Comparison of ENCODE assay signal across 12 cellular contexts in genomic region chr2:45890819-45891218, GRCh38.
DNase-seq lines count a peak whose midpoint lies in the region; ATAC-seq and TF ChIP-seq lines count a peak whose summit lies in the region.
"Had no signal": no experiment of that assay in that cellular context is flagged by ENCODE, and none has a peak within 500 bp of the region (broad histone marks: within the 10 kb centered on the region; RNA-seq: fewer than 3 reads in every experiment).

No MANE protein-coding gene starts in this region.

- no peaks in the 10 kb centered on the region for H3K79me2 ChIP-seq in MM.1S (ENCODE audit: low read length)

- H3K4me2 ChIP-seq in MM.1S (ENCODE audit: low read depth, low read length): peak overlapping the region; percentile 83

- peak overlapping the region; percentile 99 for H3K27ac ChIP-seq in MM.1S (ENCODE audit: low read length)
- H3K27ac ChIP-seq: psoas muscle had no signal

- peaks cover 22% of the 10 kb centered on the region for H3F3A ChIP-seq in MM.1S (ENCODE audit: insufficient read depth, low read length)

- no peaks in the 10 kb centered on the region for H3K36me3 ChIP-seq in MM.1S (replicated peaks; ENCODE audit: insufficient read depth, low read length)

- H3K4me1 Mint-ChIP-seq in naive thymus-derived CD8-positive, alpha-beta T cell: peaks cover 22 to 91% (median 54%) of the 10 kb centered on the region in 4 donors

- H3K9ac ChIP-seq in MM.1S (ENCODE audit: low read length): peak overlapping the region; percentile 45

- peak overlapping the region; percentile 27; the same call in 1 of the 2 replicates for H3K4me3 ChIP-seq in MM.1S (ENCODE audit: low read length)
- H3K4me3 ChIP-seq: psoas muscle had no signal

- H3K9me3 Mint-ChIP-seq in activated naive CD4-positive, alpha-beta T cell treated with anti-CD3 and anti-CD28 coated beads, Interleukin-2, amount 50 U/mL, for 72 hours: no peaks in the 10 kb centered on the region
- H3K9me3 Mint-ChIP-seq in naive thymus-derived CD8-positive, alpha-beta T cell: no peaks in the 10 kb centered on the region

- intact Hi-C loops in posterior cingulate gyrus (cut with DNase I): no loop called here

- ATAC-seq in activated naive CD4-positive, alpha-beta T cell treated with anti-CD3 and anti-CD28 coated beads, Interleukin-2, amount 50 U/mL, for 72 hours: peak; percentile 29 to 32
- ATAC-seq in naive thymus-derived CD8-positive, alpha-beta T cell: peak; percentile 76 to 80
- ATAC-seq: left colon had no signal

- no peak for TF ChIP-seq CTCF in MM.1S (IDR thresholded peaks at IDR 0.05; ENCODE audit: low read length)

- H3K4me3 Mint-ChIP-seq in naive thymus-derived CD8-positive, alpha-beta T cell: peak overlapping the region; percentile 8 to 77 (median 57)

- peaks cover 30% of the 10 kb centered on the region for H3K4me1 ChIP-seq in MM.1S (ENCODE audit: low read length)
- H3K4me1 ChIP-seq: psoas muscle had no signal

- POLR2A ChIA-PET in naive thymus-derived CD8-positive, alpha-beta T cell (lab: Charles Lee): interaction anchor here (2.0 kb wide), 1 partner anchor 241 kb away, joined by 4 read pairs; no protein-coding TSS in a partner anchor

- H3K36me3 Mint-ChIP-seq in activated naive CD4-positive, alpha-beta T cell treated with anti-CD3 and anti-CD28 coated beads, Interleukin-2, amount 50 U/mL, for 72 hours: no peaks in the 10 kb centered on the region
- H3K36me3 Mint-ChIP-seq in naive thymus-derived CD8-positive, alpha-beta T cell: no peaks in the 10 kb centered on the region

- H4K20me1 ChIP-seq in MM.1S (ENCODE audit: insufficient read depth, low read length): no peaks in the 10 kb centered on the region

- H3K9me3 ChIP-seq in MM.1S (replicated peaks; ENCODE audit: insufficient read depth, low read length): no peaks in the 10 kb centered on the region
- H3K9me3 ChIP-seq: psoas muscle had no signal

- H3K27ac Mint-ChIP-seq in activated naive CD4-positive, alpha-beta T cell treated with anti-CD3 and anti-CD28 coated beads, Interleukin-2, amount 50 U/mL, for 72 hours: peak overlapping the region in 1 of 2 donors; percentile 22
- H3K27ac Mint-ChIP-seq in naive thymus-derived CD8-positive, alpha-beta T cell: peak overlapping the region; percentile 39 to 95 (median 90)

- DNase-seq in NCI-H187 (lab: John Stamatoyannopoulos, UW) (peak; percentile 28 to 58), NCI-H187 treated with DMSO at 0.1 percent for 48 hours (lab: John Stamatoyannopoulos, UW) (no peak), MM.1S (peak; percentile 72), posterior cingulate gyrus (no peak), NCI-H2029 (lab: John Stamatoyannopoulos, UW) (no peak)
- no peak for DNase-seq in activated naive CD4-positive, alpha-beta T cell treated with anti-CD3 and anti-CD28 coated beads, Interleukin-2, amount 50 U/mL, for 72 hours (ENCODE audit: low spot score in 2 of 2)
- peak in 7 of 10 donors; percentile 8 to 68 (median 28) for DNase-seq in naive thymus-derived CD8-positive, alpha-beta T cell
- DNase-seq in activated CD8-positive, alpha-beta memory T cell treated with anti-CD3 and anti-CD28 coated beads, Interleukin-2, amount 50 U/mL, for 48 hours: no peak
- DNase-seq: 8988T, left colon, NCI-H524, psoas muscle had no signal

- no peak overlapping the region for H2AFZ ChIP-seq in MM.1S (ENCODE audit: low read length)

- no peaks in the 10 kb centered on the region for H3K9me2 ChIP-seq in MM.1S (replicated peaks; ENCODE audit: insufficient read depth, low read length)

- H3K27me3 Mint-ChIP-seq in naive thymus-derived CD8-positive, alpha-beta T cell: no peaks in the 10 kb centered on the region

- H3K27me3 ChIP-seq in MM.1S (replicated peaks; ENCODE audit: insufficient read depth, low read length): no peaks in the 10 kb centered on the region

Comparison
In these comparisons a context has a peak if more than half of its experiments do, and no peak if none do; other contexts are left out.
1. DNase-seq: peak in NCI-H187 (2 of 2), MM.1S (single experiment) and naive thymus-derived CD8-positive, alpha-beta T cell (7 of 10); none in NCI-H187 treated with DMSO at 0.1 percent for 48 hours (single experiment), activated naive CD4-positive, alpha-beta T cell treated with anti-CD3 and anti-CD28 coated beads, Interleukin-2, amount 50 U/mL, for 72 hours (0 of 2), activated CD8-positive, alpha-beta memory T cell treated with anti-CD3 and anti-CD28 coated beads, Interleukin-2, amount 50 U/mL, for 48 hours (single experiment), posterior cingulate gyrus (0 of 10) and NCI-H2029 (single experiment).